8 cellular contexts compared by ENCODE assay signal in genomic region chr12:93441111-93441616, GRCh38. TPM values are rescaled to one million over a fixed set of nuclear protein-coding genes. Genes with fewer than 3 reads are reported as not detected.
DNase-seq lines count a peak whose midpoint lies in the region; ATAC-seq, FAIRE-seq and TF ChIP-seq lines count a peak whose summit lies in the region.

No MANE protein-coding gene starts in this region.

- no peak overlapping the region for H3T11ph ChIP-seq in H9 (ENCODE audit: low read length)

- no peaks in the 10 kb centered on the region for H3K27me3 Mint-ChIP-seq in H9 (ENCODE audit: low read depth)
- H3K27me3 Mint-ChIP-seq in T-cell, result no peaks in the 10 kb centered on the region

- H3K9ac ChIP-seq in H9 (ENCODE audit: extremely low read depth, insufficient read length, low read length) (peak overlapping the region; percentile 79), K562 (ENCODE audit: insufficient read depth in 1 of 2, low read depth in 2 of 2, low read length in 2 of 2) (peak overlapping the region; percentile 94 to 99)

- H2AFZ ChIP-seq in H9 (ENCODE audit: low read length), result no peak overlapping the region
- no peak overlapping the region for H2AFZ ChIP-seq in K562 (ENCODE audit: low read depth, low read length)

- H3K4ac ChIP-seq in H9 (ENCODE audit: low read depth, low read length), result no peak overlapping the region

- POLR2A ChIA-PET in BJ (lab: Charles Lee) (no interaction called here), T-cell (lab: Charles Lee) (interaction anchor here in 1 of 2 donors (0.6 to 1.6 kb wide), 5 partner anchors 12 to 1631 kb away, joined by 3 to 6 read pairs (median 4); no protein-coding TSS in a partner anchor), K562 (lab: Yijun Ruan, JAX) (interaction anchor here (1.2 to 1.7 kb wide), 4 partner anchors 10 to 36 kb away, joined by 3 to 5 read pairs (median 4); no protein-coding TSS in a partner anchor)

- no peak overlapping the region for H4K8ac ChIP-seq in H9 (replicated peaks; ENCODE audit: insufficient read length, low read depth, low read length)

- no peak for TF ChIP-seq POLR2A in K562 (conservative IDR thresholded peaks at IDR 0.05)

- H2BK15ac ChIP-seq in H9 (ENCODE audit: low read depth, low read length), result no peak overlapping the region

- H3K4me2 ChIP-seq in H9 (ENCODE audit: insufficient read depth, insufficient read length, low read length), result peak overlapping the region; percentile 86
- peak overlapping the region; percentile 89 for H3K4me2 ChIP-seq in K562 (ENCODE audit: insufficient read depth, low read length)

- WGBS in H9 (ENCODE audit: extremely low coverage, insufficient read length, low lambda C conversion rate), result no CpG with 5 or more reads among the region's 55 CpGs
- 0% methylated on average over 38 of the region's 55 CpGs for WGBS in K562 (ENCODE audit: insufficient coverage, low coverage, missing lambda C conversion rate)

- H3K4me1 ChIP-seq in H9 (ENCODE audit: insufficient read depth, low read length) (peaks cover 5% of the 10 kb centered on the region; the same call in 1 of the 2 replicates), K562 (replicated peaks in 1 of 2; ENCODE audit: control insufficient read depth in 2 of 2, insufficient read depth in 2 of 2, low read length in 2 of 2) (peaks cover 20 to 36% of the 10 kb centered on the region in 2 experiments)

- TF ChIP-seq RAD21 in K562 (CRISPR knock-in tag; conservative IDR thresholded peaks at IDR 0.05 in 1 of 2, IDR thresholded peaks at IDR 0.05 in 1 of 2), result no peak

- TF ChIP-seq EP300 in K562 (IDR thresholded peaks at IDR 0.05; ENCODE audit: low read length), result no peak

- H4K20me1 ChIP-seq in H9 (ENCODE audit: control insufficient read depth, insufficient read depth, insufficient read length) (no peaks in the 10 kb centered on the region), K562 (replicated peaks; ENCODE audit: control insufficient read depth, insufficient read depth, low read length) (peaks cover 31% of the 10 kb centered on the region)

- no peak for TF ChIP-seq CTCF in BJ (IDR thresholded peaks at IDR 0.05; ENCODE audit: insufficient read depth, low read depth, low read length)
- no peak for TF ChIP-seq CTCF in H9 (conservative IDR thresholded peaks at IDR 0.05)
- no peak for TF ChIP-seq CTCF in K562 (IDR thresholded peaks at IDR 0.05 in 2 of 3, conservative IDR thresholded peaks at IDR 0.05 in 1 of 3; ENCODE audit: insufficient read depth in 2 of 3, low read depth in 1 of 3, low read length in 3 of 3)

- H3K4me1 Mint-ChIP-seq in H9 (peaks cover 42 to 46% of the 10 kb centered on the region in 2 experiments), T-cell (peaks cover 55 to 60% (median 58%) of the 10 kb centered on the region in 3 donors)

- peak overlapping the region; percentile 89 for H3K14ac ChIP-seq in H9 (ENCODE audit: insufficient read depth, low read length)

- no peak for DNase-seq in BJ (ENCODE audit: low read depth)
- peak; percentile 38 for DNase-seq in H9
- peak in 31 of 34 experiments; percentile 5 to 46 (median 26) for DNase-seq in T-cell
- DNase-seq in K562 (ENCODE audit: extremely low read depth in 1 of 4, low spot score in 3 of 4), result peak in 2 of 4 experiments; percentile 48 to 52
- peak; percentile 21 for DNase-seq in iPS-NIHi7 (ENCODE audit: extremely low spot score)
- peak; percentile 48 for DNase-seq in stimulated activated CD4-positive, alpha-beta T cell treated with anti-CD3 and anti-CD28 coated beads, Interleukin-15, amount 100 ng/mL, for 24 hours
- DNase-seq in occipital lobe (lab: John Stamatoyannopoulos, UW), result no peak
- DNase-seq in NCI-H2107 (lab: John Stamatoyannopoulos, UW), result no peak

- H3K9me3 ChIP-seq in H9 (ENCODE audit: control insufficient read depth, low read depth, low read length) (no peaks in the 10 kb centered on the region), K562 (replicated peaks; ENCODE audit: control insufficient read depth, insufficient read depth, low read depth, low read length) (no peaks in the 10 kb centered on the region)

- no peak overlapping the region for H3K56ac ChIP-seq in H9 (ENCODE audit: insufficient read length, low read depth, low read length)

- H3K36me3 ChIP-seq in BJ (ENCODE audit: control insufficient read depth, insufficient read depth, low read length) (no peaks in the 10 kb centered on the region), K562 (ENCODE audit: control insufficient read depth, insufficient read depth, low read length) (peaks cover 19% of the 10 kb centered on the region; the same call in 1 of the 3 replicates)

- H3K9me3 Mint-ChIP-seq in H9 (peaks cover 0 to 4% of the 10 kb centered on the region in 2 experiments; a peak in 1 of 5 replicates), T-cell (no peaks in the 10 kb centered on the region)

- H3K36me3 Mint-ChIP-seq in H9 (ENCODE audit: insufficient read depth in 1 of 3, low read depth in 3 of 3), result peaks cover 0 to 4% (median 3%) of the 10 kb centered on the region in 3 experiments; a peak in 2 of 7 replicates
- no peaks in the 10 kb centered on the region for H3K36me3 Mint-ChIP-seq in T-cell

- ATAC-seq in T-cell (replicated peaks in 1 of 4) (peak; percentile 2 to 25 (median 14)), K562 (peak; percentile 50)

- in situ Hi-C loops in K562 (cut with MboI), result no loop called here

- no peak overlapping the region for H2BK20ac ChIP-seq in H9 (ENCODE audit: low read depth, low read length, poor library complexity, severe bottlenecking)

- H3K9me1 ChIP-seq in K562 (ENCODE audit: control insufficient read depth, insufficient read depth, low read length), result peaks cover 7% of the 10 kb centered on the region

- H3K4me3 Mint-ChIP-seq in H9, result peak overlapping the region; percentile 90 to 97
- peak overlapping the region; percentile 89 to 95 (median 95) for H3K4me3 Mint-ChIP-seq in T-cell

- H3K79me2 ChIP-seq in H9 (ENCODE audit: insufficient read depth, low read length) (peaks cover 47% of the 10 kb centered on the region), K562 (ENCODE audit: control insufficient read depth, insufficient read depth, low read length) (peaks cover 68% of the 10 kb centered on the region)

- H3K27me3 ChIP-seq in BJ (ENCODE audit: control insufficient read depth, insufficient read depth, low read length) (no peaks in the 10 kb centered on the region), H9 (ENCODE audit: insufficient read depth, low read length) (no peaks in the 10 kb centered on the region), K562 (ENCODE audit: control insufficient read depth in 2 of 2, insufficient read depth in 2 of 2, low read length in 2 of 2) (no peaks in the 10 kb centered on the region)

- no peak overlapping the region for H2BK5ac ChIP-seq in H9 (ENCODE audit: insufficient read length, low read length)

- no peak overlapping the region for H3K23ac ChIP-seq in H9 (ENCODE audit: insufficient read length, low read depth, low read length)

- no peaks in the 10 kb centered on the region for H3K79me1 ChIP-seq in H9 (ENCODE audit: insufficient read depth, low read depth, low read length, poor library complexity, severe bottlenecking)

- intact Hi-C loops in K562 (cut with micrococcal nuclease), result no loop called here

- H3K27ac ChIP-seq in H9 (ENCODE audit: insufficient read length, low read depth, low read length) (no peak overlapping the region), K562 (ENCODE audit: extremely low read depth, low read depth, low read length) (peak overlapping the region; percentile 93)

- H4K91ac ChIP-seq in H9 (ENCODE audit: insufficient read length, low read depth, low read length), result no peak overlapping the region

- no peak for FAIRE-seq in K562 (lab: Jason Lieb, UNC)

- no peak overlapping the region for H2BK120ac ChIP-seq in H9 (ENCODE audit: low read depth, low read length, poor library complexity, severe bottlenecking)

- H3K23me2 ChIP-seq in H9 (ENCODE audit: insufficient read length, low read depth, low read length, poor library complexity, severe bottlenecking), result peaks cover 13% of the 10 kb centered on the region

- peak overlapping the region; percentile 73 to 98 (median 96) for H3K27ac Mint-ChIP-seq in H9
- H3K27ac Mint-ChIP-seq in T-cell, result peak overlapping the region; percentile 89 to 92

- H4K5ac ChIP-seq in H9 (ENCODE audit: insufficient read length, low read depth, low read length), result no peak overlapping the region

- H3K4me3 ChIP-seq in BJ (ENCODE audit: low read depth, low read length), result peak overlapping the region; percentile 81
- peak overlapping the region; percentile 89 for H3K4me3 ChIP-seq in K562

- CTCF ChIA-PET in BJ (lab: Yijun Ruan, JAX), result interaction anchor here (0.6 kb wide), 1 partner anchor 866 kb away, joined by 3 read pairs; no protein-coding TSS in a partner anchor
- CTCF ChIA-PET in T-cell (lab: Charles Lee), result interaction anchor here in 1 of 2 donors (0.7 to 1.5 kb wide), 2 partner anchors 22 to 661 kb away, joined by 3 to 6 read pairs; no protein-coding TSS in a partner anchor
- CTCF ChIA-PET in K562 (lab: Yijun Ruan, JAX; ENCODE audit: low intra/inter-chr PET ratio), result no interaction called here

- H3K18ac ChIP-seq in H9 (ENCODE audit: insufficient read length, low read depth, low read length), result no peak overlapping the region

- no TSS peak for BruUV-seq in K562 (replicated peaks; lab: Mats Ljungman, UMichigan)

- H2BK12ac ChIP-seq in H9 (ENCODE audit: insufficient read length, low read depth, low read length), result no peak overlapping the region

- no peak overlapping the region for H2AK5ac ChIP-seq in H9 (ENCODE audit: insufficient read length, low read length)

RNA-seq across cellular contexts. Expression of gene UBE2N, which starts 0.6 kb away (rescaled TPM):
- 182 and 184 TPM in 2 replicates for polyA plus RNA-seq in BJ (2011; rRNA removed)
- polyA minus RNA-seq in BJ (2011; rRNA and poly(A)+ RNA removed), result 40.9 and 61.5 TPM in 2 replicates
- 188 and 192 TPM in 2 replicates for total RNA-seq in H9 (2021)
- total RNA-seq in T-cell, result 10 to 100 TPM; 66.3 to 81.7 (median 79.2) TPM
- 19.7 and 39.0 TPM in 2 replicates for total RNA-seq in K562 (2011; cell fraction: chromatin; rRNA removed; ENCODE audit: low replicate concordance)
- 10.3 and 11.1 TPM in 2 replicates for total RNA-seq in K562 (2011; cell fraction: nucleolus; rRNA removed)
- 22.5 and 40.5 TPM in 2 replicates for total RNA-seq in K562 (2011; cell fraction: nucleoplasm; rRNA removed)
- 189 and 218 TPM in 2 replicates for total RNA-seq in K562 (2014; rRNA removed)
- total RNA-seq in K562 (2014; rRNA removed; fragmentation: Illumina TruSeq; extraction: Trizol), result 224 and 228 TPM in 2 replicates
- total RNA-seq in K562 (2015; rRNA removed; fragmentation: Illumina TruSeq; extraction: Trizol), result 230 and 260 TPM in 2 replicates
- 207 and 219 TPM in 2 replicates for total RNA-seq in K562 (2021)
- 286 and 326 TPM in 2 replicates for polyA plus RNA-seq in K562 (2011; rRNA removed)
- polyA plus RNA-seq in K562 (2011; cell fraction: cytosol; rRNA removed), result 118 and 141 TPM in 2 replicates
- 72.6 and 99.0 TPM in 2 replicates for polyA plus RNA-seq in K562 (2011; cell fraction: nucleus; rRNA removed)
- polyA plus RNA-seq in K562 (2012), result 124 and 338 TPM in 2 replicates
- polyA plus RNA-seq in K562 (2014; fragmentation: Illumina TruSeq; extraction: Trizol), result 252 and 303 TPM in 2 replicates
- 100 to 1,000 TPM; 727 to 826 TPM for polyA plus RNA-seq in K562 (2014; fragmentation: Nextera tagmentation; extraction: Ambion mirVana)
- polyA plus RNA-seq in K562 (2014; rRNA removed), result 222 and 407 TPM in 2 replicates
- 197 and 210 TPM in 2 replicates for polyA minus RNA-seq in K562 (2011; rRNA and poly(A)+ RNA removed)
- 90.7 and 93.3 TPM in 2 replicates for polyA minus RNA-seq in K562 (2011; cell fraction: cytosol; rRNA and poly(A)+ RNA removed)
- 8.3 and 15.4 TPM in 2 replicates for polyA minus RNA-seq in K562 (2011; cell fraction: nucleus; rRNA and poly(A)+ RNA removed)
- 180 TPM for total RNA-seq in occipital lobe

RNA-seq across cellular contexts. Expression of gene MRPL42, which starts 26.1 kb away (rescaled TPM):
- polyA plus RNA-seq in BJ (2011; rRNA removed), result 28.1 and 73.3 TPM in 2 replicates
- polyA minus RNA-seq in BJ (2011; rRNA and poly(A)+ RNA removed), result 11.5 and 11.6 TPM in 2 replicates
- 108 and 112 TPM in 2 replicates for total RNA-seq in H9 (2021)
- 10 to 100 TPM; 35.1 to 46.7 (median 40.4) TPM for total RNA-seq in T-cell
- total RNA-seq in K562 (2011; cell fraction: chromatin; rRNA removed; ENCODE audit: low replicate concordance), result 54.6 and 119 TPM in 2 replicates
- 45.7 and 45.9 TPM in 2 replicates for total RNA-seq in K562 (2011; cell fraction: nucleolus; rRNA removed)
- total RNA-seq in K562 (2011; cell fraction: nucleoplasm; rRNA removed), result 59.8 and 74.6 TPM in 2 replicates
- total RNA-seq in K562 (2014; rRNA removed), result 104 TPM in 2 replicates
- total RNA-seq in K562 (2014; rRNA removed; fragmentation: Illumina TruSeq; extraction: Trizol), result 230 and 267 TPM in 2 replicates
- 137 and 158 TPM in 2 replicates for total RNA-seq in K562 (2015; rRNA removed; fragmentation: Illumina TruSeq; extraction: Trizol)
- total RNA-seq in K562 (2021), result 153 and 163 TPM in 2 replicates
- polyA plus RNA-seq in K562 (2011; rRNA removed), result 221 and 303 TPM in 2 replicates
- polyA plus RNA-seq in K562 (2011; cell fraction: cytosol; rRNA removed), result 49.8 and 118 TPM in 2 replicates
- 28.7 and 48.0 TPM in 2 replicates for polyA plus RNA-seq in K562 (2011; cell fraction: nucleus; rRNA removed)
- polyA plus RNA-seq in K562 (2012), result 87.5 and 143 TPM in 2 replicates
- 217 and 218 TPM in 2 replicates for polyA plus RNA-seq in K562 (2014; fragmentation: Illumina TruSeq; extraction: Trizol)
- 100 to 1,000 TPM; 696 to 806 TPM for polyA plus RNA-seq in K562 (2014; fragmentation: Nextera tagmentation; extraction: Ambion mirVana)
- 174 and 183 TPM in 2 replicates for polyA plus RNA-seq in K562 (2014; rRNA removed)
- polyA minus RNA-seq in K562 (2011; rRNA and poly(A)+ RNA removed), result 236 and 245 TPM in 2 replicates
- polyA minus RNA-seq in K562 (2011; cell fraction: cytosol; rRNA and poly(A)+ RNA removed), result 38.3 and 40.2 TPM in 2 replicates
- 18.6 and 50.8 TPM in 2 replicates for polyA minus RNA-seq in K562 (2011; cell fraction: nucleus; rRNA and poly(A)+ RNA removed)
- total RNA-seq in occipital lobe, result 82.2 TPM

Comparison
In these comparisons a context has a peak if more than half of its experiments do, and no peak if none do; other contexts are left out.
1. DNase-seq: peak in H9 (single experiment), T-cell (31 of 34), iPS-NIHi7 (single experiment) and stimulated activated CD4-positive, alpha-beta T cell treated with anti-CD3 and anti-CD28 coated beads, Interleukin-15, amount 100 ng/mL, for 24 hours (single experiment); none in BJ (single experiment), occipital lobe (single experiment) and NCI-H2107 (single experiment).